In genomic region chr2:40886660-40887059, GRCh38 we compare ENCODE assay signal across 36 cellular contexts.
"Had no signal": no experiment of that assay in that cellular context is flagged by ENCODE, and none has a peak within 500 bp of the region (broad histone marks: within the 10 kb centered on the region; RNA-seq: fewer than 3 reads in every experiment).

No MANE protein-coding gene starts in this region.

- DNase-seq: activated CD4-positive, alpha-beta memory T cell treated with anti-CD3 and anti-CD28 coated beads, Interleukin-2, amount 10 ng/mL, durations not matched to agents 7 days and 5 days; activated CD4-positive, alpha-beta T cell treated with anti-CD3 and anti-CD28 coated beads for 1 hour; activated CD4-positive, alpha-beta T cell treated with anti-CD3 and anti-CD28 coated beads for 48 hours; activated CD4-positive, CD25-positive, alpha-beta regulatory T cell; activated CD8-positive, alpha-beta memory T cell treated with anti-CD3 and anti-CD28 coated beads for 24 hours; activated CD8-positive, alpha-beta memory T cell treated with anti-CD3 and anti-CD28 coated beads, Interleukin-2, amount 10 ng/mL, durations not matched to agents 7 days and 5 days; activated CD8-positive, alpha-beta memory T cell treated with anti-CD3 and anti-CD28 coated beads, Interleukin-2, amount 50 U/mL, for 48 hours; activated effector memory CD4-positive, alpha-beta T cell treated with Interleukin-2 at 50 U/mL for 16 hours; activated naive CD4-positive, alpha-beta T cell treated with anti-CD3 and anti-CD28 coated beads, Interleukin-2, amount 10 ng/mL, durations not matched to agents 7 days and 5 days; activated naive CD8-positive, alpha-beta T cell treated with anti-CD3 and anti-CD28 coated beads for 36 hours; activated T-cell treated with anti-CD3 and anti-CD28 coated beads, Interleukin-2, amount 50 U/mL, for 48 hours; amniotic stem cell; aorta; brain microvascular endothelial cell; central memory CD4-positive, alpha-beta T cell; Karpas-422; NCI-H1048; NCI-H1105 treated with DMSO at 0.1 percent for 48 hours; NCI-H1436; NCI-H1694; NCI-H1930; NCI-H2081 treated with DMSO at 0.1 percent for 48 hours; NCI-H226; NCI-H446 treated with DMSO at 0.1 percent for 48 hours; NCI-H524; NCI-H82; PC-3; Peyer's patch; RPMI8226; SHP77 treated with DMSO at 0.1 percent for 48 hours; SW 1271; T-helper 1 cell; T-helper 2 cell; T-helper 9 cell had no signal

- H3K9me3 ChIP-seq: Peyer's patch had no signal

- H3K27ac ChIP-seq: brain microvascular endothelial cell, Peyer's patch, VCaP had no signal

- H3K9me3 Mint-ChIP-seq: activated naive CD4-positive, alpha-beta T cell treated with anti-CD3 and anti-CD28 coated beads, Interleukin-2, amount 10 ng/mL, durations not matched to agents 7 days and 5 days; activated naive CD8-positive, alpha-beta T cell treated with anti-CD3 and anti-CD28 coated beads for 36 hours had no signal

- ATAC-seq: activated CD8-positive, alpha-beta memory T cell treated with anti-CD3 and anti-CD28 coated beads, Interleukin-2, amount 10 ng/mL, durations not matched to agents 7 days and 5 days; PC-3; SK-N-SH treated with all-trans-retinoic acid at 6 μM for 48 hours had no signal

- H3K4me3 Mint-ChIP-seq: activated CD4-positive, alpha-beta memory T cell treated with anti-CD3 and anti-CD28 coated beads, Interleukin-2, amount 10 ng/mL, durations not matched to agents 7 days and 5 days; activated CD8-positive, alpha-beta memory T cell treated with anti-CD3 and anti-CD28 coated beads, Interleukin-2, amount 10 ng/mL, durations not matched to agents 7 days and 5 days; activated naive CD4-positive, alpha-beta T cell treated with anti-CD3 and anti-CD28 coated beads, Interleukin-2, amount 10 ng/mL, durations not matched to agents 7 days and 5 days; activated naive CD8-positive, alpha-beta T cell treated with anti-CD3 and anti-CD28 coated beads for 36 hours had no signal

- H3K4me3 ChIP-seq: Peyer's patch had no signal

- H3K4me1 ChIP-seq: Peyer's patch had no signal

- H3K4me1 Mint-ChIP-seq: activated CD4-positive, alpha-beta memory T cell treated with anti-CD3 and anti-CD28 coated beads, Interleukin-2, amount 10 ng/mL, durations not matched to agents 7 days and 5 days; activated CD8-positive, alpha-beta memory T cell treated with anti-CD3 and anti-CD28 coated beads, Interleukin-2, amount 10 ng/mL, durations not matched to agents 7 days and 5 days; activated naive CD4-positive, alpha-beta T cell treated with anti-CD3 and anti-CD28 coated beads, Interleukin-2, amount 10 ng/mL, durations not matched to agents 7 days and 5 days; activated naive CD8-positive, alpha-beta T cell treated with anti-CD3 and anti-CD28 coated beads for 36 hours had no signal

- H3K27me3 ChIP-seq: brain microvascular endothelial cell, Peyer's patch had no signal

- H3K36me3 Mint-ChIP-seq: activated CD8-positive, alpha-beta memory T cell treated with anti-CD3 and anti-CD28 coated beads, Interleukin-2, amount 10 ng/mL, durations not matched to agents 7 days and 5 days; activated naive CD4-positive, alpha-beta T cell treated with anti-CD3 and anti-CD28 coated beads, Interleukin-2, amount 10 ng/mL, durations not matched to agents 7 days and 5 days; activated naive CD8-positive, alpha-beta T cell treated with anti-CD3 and anti-CD28 coated beads for 36 hours had no signal

- H3K36me3 ChIP-seq: brain microvascular endothelial cell, Peyer's patch had no signal

- H3K27ac Mint-ChIP-seq: activated CD4-positive, alpha-beta memory T cell treated with anti-CD3 and anti-CD28 coated beads, Interleukin-2, amount 10 ng/mL, durations not matched to agents 7 days and 5 days; activated CD8-positive, alpha-beta memory T cell treated with anti-CD3 and anti-CD28 coated beads, Interleukin-2, amount 10 ng/mL, durations not matched to agents 7 days and 5 days; activated naive CD4-positive, alpha-beta T cell treated with anti-CD3 and anti-CD28 coated beads, Interleukin-2, amount 10 ng/mL, durations not matched to agents 7 days and 5 days; activated naive CD8-positive, alpha-beta T cell treated with anti-CD3 and anti-CD28 coated beads for 36 hours had no signal

- H3K27me3 Mint-ChIP-seq: activated CD4-positive, alpha-beta memory T cell treated with anti-CD3 and anti-CD28 coated beads, Interleukin-2, amount 10 ng/mL, durations not matched to agents 7 days and 5 days; activated CD8-positive, alpha-beta memory T cell treated with anti-CD3 and anti-CD28 coated beads, Interleukin-2, amount 10 ng/mL, durations not matched to agents 7 days and 5 days; activated naive CD4-positive, alpha-beta T cell treated with anti-CD3 and anti-CD28 coated beads, Interleukin-2, amount 10 ng/mL, durations not matched to agents 7 days and 5 days; activated naive CD8-positive, alpha-beta T cell treated with anti-CD3 and anti-CD28 coated beads for 36 hours had no signal
